ENCODE assay signal across 12 cellular contexts in the genomic region with DNA sequence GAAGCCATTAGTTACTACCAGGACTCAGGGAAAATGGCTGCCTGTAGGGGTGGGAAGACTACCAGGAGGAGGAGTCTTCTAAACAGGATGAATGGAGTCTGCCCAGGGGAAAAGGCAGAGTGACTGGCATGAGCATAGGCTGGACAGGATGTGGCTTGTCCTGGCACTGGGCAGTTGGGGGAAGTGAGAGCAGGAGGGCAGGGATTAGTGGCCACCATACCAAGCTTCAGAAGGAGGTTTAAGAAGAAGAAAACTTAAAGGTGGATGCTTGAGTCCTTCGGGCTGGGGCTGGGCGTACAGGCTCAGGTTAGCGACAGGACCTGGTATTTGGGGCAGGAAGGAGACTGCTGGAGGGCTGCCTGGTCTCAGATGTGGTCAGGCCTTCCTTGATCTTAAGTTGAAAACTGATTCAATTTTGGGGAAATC. TPM values are rescaled to one million over a fixed set of nuclear protein-coding genes. Genes with fewer than 3 reads are reported as not detected.
A peak's percentile ranks its signal among the peaks of the same experiment; 100 is the strongest.
DNase-seq lines count a peak whose midpoint lies in the region; ATAC-seq and FAIRE-seq lines count a peak whose summit lies in the region.
"Had no signal": no experiment of that assay in that cellular context is flagged by ENCODE, and none has a peak within 500 bp of the region (broad histone marks: within the 10 kb centered on the region; RNA-seq: fewer than 3 reads in every experiment).

No MANE protein-coding gene starts in this region.

- peak overlapping the region; percentile 4 to 10 for H3K27ac Mint-ChIP-seq in effector memory CD8-positive, alpha-beta T cell
- peak overlapping the region; percentile 86 for H3K27ac Mint-ChIP-seq in stimulated activated effector memory CD8-positive, alpha-beta T cell treated with anti-CD3 and anti-CD28 coated beads, Interleukin-12 subunit alpha, Interleukin-12 subunit beta, amount 100 ng/mL, for 72 hours

- peak; percentile 64 for DNase-seq in activated effector memory CD4-positive, alpha-beta T cell treated with anti-CD3 and anti-CD28 coated beads, Interleukin-2, amount 50 U/mL, for 16 hours
- no peak for DNase-seq in activated effector memory CD4-positive, alpha-beta T cell treated with Interleukin-2 at 50 U/mL for 16 hours
- DNase-seq in RPMI7951 (ENCODE audit: low read depth): peak; percentile 41
- no peak for DNase-seq in effector memory CD8-positive, alpha-beta T cell
- DNase-seq in stimulated activated effector memory CD8-positive, alpha-beta T cell treated with anti-CD3 and anti-CD28 coated beads, Interleukin-12 subunit alpha, Interleukin-12 subunit beta, amount 100 ng/mL, for 72 hours (ENCODE audit: low spot score in 2 of 2): no peak
- no peak for DNase-seq in KG1 (lab: John Stamatoyannopoulos, UW)
- no peak for DNase-seq in small intestine
- DNase-seq: Kasumi-1, NCI-H2227 treated with DMSO at 0.1 percent for 48 hours, Right ventricle myocardium superior had no signal

- FAIRE-seq in small intestine (lab: Jason Lieb, UNC): no peak
- FAIRE-seq: H54 had no signal

- H3K36me3 ChIP-seq in small intestine (ENCODE audit: control insufficient read depth in 2 of 2, insufficient read depth in 2 of 2, low read length in 2 of 2): no peaks in the 10 kb centered on the region

- no peaks in the 10 kb centered on the region for H3K9me3 ChIP-seq in small intestine (ENCODE audit: control insufficient read depth, low read depth)

- H3K36me3 Mint-ChIP-seq in effector memory CD8-positive, alpha-beta T cell (ENCODE audit: insufficient read depth): peaks cover 12% of the 10 kb centered on the region
- H3K36me3 Mint-ChIP-seq in stimulated activated effector memory CD8-positive, alpha-beta T cell treated with anti-CD3 and anti-CD28 coated beads, Interleukin-12 subunit alpha, Interleukin-12 subunit beta, amount 100 ng/mL, for 72 hours: no peaks in the 10 kb centered on the region

- no peak overlapping the region for H3K4me3 ChIP-seq in small intestine (ENCODE audit: low read depth in 1 of 2, low read length in 2 of 2)

- no peak overlapping the region for H3K27ac ChIP-seq in small intestine (ENCODE audit: low read depth in 1 of 2, low read length in 1 of 2)

- no peak for ATAC-seq in effector memory CD8-positive, alpha-beta T cell (replicated peaks)
- ATAC-seq in stimulated activated effector memory CD8-positive, alpha-beta T cell treated with anti-CD3 and anti-CD28 coated beads, Interleukin-12 subunit alpha, Interleukin-12 subunit beta, amount 100 ng/mL, for 72 hours: no peak
- no peak for ATAC-seq in HG02571 (IDR thresholded peaks at IDR 0.05; ENCODE audit: unreplicated experiment)

- H3K27me3 Mint-ChIP-seq in effector memory CD8-positive, alpha-beta T cell: no peaks in the 10 kb centered on the region

- H3K4me1 Mint-ChIP-seq in effector memory CD8-positive, alpha-beta T cell (ENCODE audit: low read depth in 2 of 2): peaks cover 15 to 17% of the 10 kb centered on the region in 2 donors
- H3K4me1 Mint-ChIP-seq in stimulated activated effector memory CD8-positive, alpha-beta T cell treated with anti-CD3 and anti-CD28 coated beads, Interleukin-12 subunit alpha, Interleukin-12 subunit beta, amount 100 ng/mL, for 72 hours: peaks cover 24% of the 10 kb centered on the region

- no peaks in the 10 kb centered on the region for H3K4me1 ChIP-seq in small intestine (ENCODE audit: control insufficient read depth in 2 of 2, insufficient read depth in 1 of 2, low read depth in 1 of 2, low read length in 1 of 2)

- 81 to 97% (median 88%) methylated on average over 3 of the region's 3 CpGs for WGBS in small intestine, 3 donors

- H3K9me3 Mint-ChIP-seq in effector memory CD8-positive, alpha-beta T cell: no peaks in the 10 kb centered on the region
- H3K9me3 Mint-ChIP-seq in stimulated activated effector memory CD8-positive, alpha-beta T cell treated with anti-CD3 and anti-CD28 coated beads, Interleukin-12 subunit alpha, Interleukin-12 subunit beta, amount 100 ng/mL, for 72 hours: no peaks in the 10 kb centered on the region

- H3K27me3 ChIP-seq in small intestine (ENCODE audit: control insufficient read depth in 2 of 2, insufficient read depth in 2 of 2, low read length in 2 of 2): no peaks in the 10 kb centered on the region

- no peak overlapping the region for H3K4me3 Mint-ChIP-seq in effector memory CD8-positive, alpha-beta T cell
- peak overlapping the region; percentile 39 for H3K4me3 Mint-ChIP-seq in stimulated activated effector memory CD8-positive, alpha-beta T cell treated with anti-CD3 and anti-CD28 coated beads, Interleukin-12 subunit alpha, Interleukin-12 subunit beta, amount 100 ng/mL, for 72 hours

RNA-seq across cellular contexts. Expression of a gene that starts 5.0 kb away (rescaled TPM):
- 11.5 and 14.5 TPM in 2 replicates for total RNA-seq in RPMI7951 (2014; rRNA removed; shearing (Covaris generic))
- polyA plus RNA-seq in small intestine: 10 to 100 TPM in 1 of 3 donors, 1 to 10 TPM in 2; 4.3 to 17.7 (median 5.4) TPM

RNA-seq across cellular contexts. Expression of a gene that starts 41.8 kb away (rescaled TPM):
- total RNA-seq in RPMI7951 (2014; rRNA removed; shearing (Covaris generic)): 1.9 and 2.0 TPM in 2 replicates
- 10 to 100 TPM in 1 of 3 donors, 1 to 10 TPM in 2; 7.6 to 69.6 (median 9.7) TPM for polyA plus RNA-seq in small intestine

Comparison
In these comparisons a context has a peak if more than half of its experiments do, and no peak if none do; other contexts are left out.
1. DNase-seq: peak in activated effector memory CD4-positive, alpha-beta T cell treated with anti-CD3 and anti-CD28 coated beads, Interleukin-2, amount 50 U/mL, for 16 hours (single experiment) and RPMI7951 (single experiment); none in activated effector memory CD4-positive, alpha-beta T cell treated with Interleukin-2 at 50 U/mL for 16 hours (single experiment), effector memory CD8-positive, alpha-beta T cell (0 of 3), stimulated activated effector memory CD8-positive, alpha-beta T cell treated with anti-CD3 and anti-CD28 coated beads, Interleukin-12 subunit alpha, Interleukin-12 subunit beta, amount 100 ng/mL, for 72 hours (0 of 2), KG1 (single experiment) and small intestine (single experiment).